ENCODE assay signal across 28 cellular contexts in the genomic region with DNA sequence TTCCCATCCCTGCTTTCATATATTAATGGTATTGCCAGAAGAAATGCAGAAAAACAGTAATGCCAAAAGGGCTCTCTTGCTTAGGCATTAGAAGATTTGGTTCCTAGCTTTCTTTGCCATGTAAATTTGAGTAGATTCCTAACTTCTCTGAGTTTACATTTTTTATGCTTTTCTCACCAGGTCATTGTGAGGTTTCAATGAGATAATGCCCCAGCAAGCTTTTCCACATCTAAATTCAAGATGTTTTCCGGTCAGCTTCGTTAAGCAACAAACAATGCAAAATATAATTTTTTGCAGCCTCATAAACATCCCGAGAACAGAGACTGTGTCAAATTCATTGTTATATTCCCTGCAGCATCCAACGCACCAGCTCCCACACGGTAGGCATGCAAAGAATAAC. TPM values are rescaled to one million over a fixed set of nuclear protein-coding genes. Genes with fewer than 3 reads are reported as not detected.
"Had no signal": no experiment of that assay in that cellular context is flagged by ENCODE, and none has a peak within 500 bp of the region (broad histone marks: within the 10 kb centered on the region; RNA-seq: fewer than 3 reads in every experiment).

No MANE protein-coding gene starts in this region.

- H3K27me3 ChIP-seq: MG63 had no signal

- H3K9me3 ChIP-seq: MG63, SK-N-SH had no signal

- H3K9me3 Mint-ChIP-seq: activated B cell treated with CpG ODN at 0.5 μM for 24 hours; activated CD4-positive, alpha-beta memory T cell treated with anti-CD3 and anti-CD28 coated beads for 36 hours; activated CD4-positive, alpha-beta T cell treated with anti-CD3 and anti-CD28 coated beads, Interleukin-2, amount 10 ng/mL, durations not matched to agents 7 days and 5 days; activated T-cell treated with anti-CD3 and anti-CD28 coated beads, Interleukin-2, amount 50 U/mL, for 4 hours; brain; T-helper 1 cell treated with Interleukin-12 subunit alpha and Interleukin-12 subunit beta and Interleukin-4 antibody, amounts not matched to agents 30 μg/mL and 1 μg/mL, for 36 hours had no signal

- H3K4me3 Mint-ChIP-seq: activated B cell treated with CpG ODN at 0.5 μM for 24 hours; activated CD4-positive, alpha-beta memory T cell treated with anti-CD3 and anti-CD28 coated beads for 36 hours; activated CD4-positive, alpha-beta T cell treated with anti-CD3 and anti-CD28 coated beads, Interleukin-2, amount 10 ng/mL, durations not matched to agents 7 days and 5 days; activated naive CD8-positive, alpha-beta T cell; activated T-cell treated with anti-CD3 and anti-CD28 coated beads, Interleukin-2, amount 50 U/mL, for 4 hours; brain; central memory CD8-positive, alpha-beta T cell; T-helper 1 cell treated with Interleukin-12 subunit alpha and Interleukin-12 subunit beta and Interleukin-4 antibody, amounts not matched to agents 30 μg/mL and 1 μg/mL, for 36 hours had no signal

- DNase-seq: activated B cell treated with CpG ODN at 0.5 μM for 24 hours; activated CD4-positive, alpha-beta memory T cell treated with anti-CD3 and anti-CD28 coated beads for 36 hours; activated CD4-positive, alpha-beta T cell treated with anti-CD3 and anti-CD28 coated beads, Interleukin-2, amount 10 ng/mL, durations not matched to agents 7 days and 5 days; activated CD8-positive, alpha-beta memory T cell treated with anti-CD3 and anti-CD28 coated beads for 24 hours; activated effector memory CD4-positive, alpha-beta T cell treated with anti-CD3 and anti-CD28 coated beads, Interleukin-2, amount 50 U/mL, for 16 hours; activated naive CD4-positive, alpha-beta T cell treated with Interleukin-2 at 50 U/mL for 16 hours; activated T-cell treated with anti-CD3 and anti-CD28 coated beads, Interleukin-2, amount 50 U/mL, for 4 hours; amygdala; MG63; MV-4-11; NCI-H1105; NCI-H1436; NCI-H1694 treated with DMSO at 0.1 percent for 48 hours; NCI-H2029 treated with DMSO at 0.1 percent for 48 hours; NCI-H345; NCI-H510A treated with DMSO at 0.1 percent for 48 hours; NCI-H69; NK-92 treated with Interleukin-12 subunit alpha and Interleukin-12 subunit beta, amount 100 ng/mL, for 24 hours; OCI-M1; RPMI8226; SK-N-SH; T-helper 9 cell had no signal

- H3K4me3 ChIP-seq: MG63 had no signal

- ATAC-seq: activated T-cell treated with anti-CD3 and anti-CD28 coated beads, Interleukin-2, amount 50 U/mL, for 4 hours; Panc1; Right ventricle myocardium inferior had no signal

- H3K27ac Mint-ChIP-seq: activated B cell treated with CpG ODN at 0.5 μM for 24 hours; activated CD4-positive, alpha-beta memory T cell treated with anti-CD3 and anti-CD28 coated beads for 36 hours; activated CD4-positive, alpha-beta T cell treated with anti-CD3 and anti-CD28 coated beads, Interleukin-2, amount 10 ng/mL, durations not matched to agents 7 days and 5 days; activated naive CD8-positive, alpha-beta T cell; T-helper 1 cell treated with Interleukin-12 subunit alpha and Interleukin-12 subunit beta and Interleukin-4 antibody, amounts not matched to agents 30 μg/mL and 1 μg/mL, for 36 hours had no signal

- H3K27me3 Mint-ChIP-seq: activated B cell treated with CpG ODN at 0.5 μM for 24 hours; activated CD4-positive, alpha-beta T cell treated with anti-CD3 and anti-CD28 coated beads, Interleukin-2, amount 10 ng/mL, durations not matched to agents 7 days and 5 days; brain; central memory CD8-positive, alpha-beta T cell had no signal

- H3K9ac ChIP-seq: SK-N-SH had no signal

- H3K36me3 ChIP-seq: MG63 had no signal

- H3K36me3 Mint-ChIP-seq: activated CD4-positive, alpha-beta memory T cell treated with anti-CD3 and anti-CD28 coated beads for 36 hours; activated naive CD8-positive, alpha-beta T cell; brain had no signal

- H3K4me2 ChIP-seq: SK-N-SH had no signal

- H3K4me1 Mint-ChIP-seq: activated B cell treated with CpG ODN at 0.5 μM for 24 hours; activated CD4-positive, alpha-beta T cell treated with anti-CD3 and anti-CD28 coated beads, Interleukin-2, amount 10 ng/mL, durations not matched to agents 7 days and 5 days; central memory CD8-positive, alpha-beta T cell had no signal

RNA-seq across cellular contexts. Expression of gene NCKAP5, which starts 44.9 kb away (rescaled TPM):
- total RNA-seq: activated B cell treated with CpG ODN at 0.5 μM for 24 hours; activated CD4-positive, alpha-beta memory T cell treated with anti-CD3 and anti-CD28 coated beads for 36 hours; activated CD4-positive, alpha-beta T cell treated with anti-CD3 and anti-CD28 coated beads, Interleukin-2, amount 10 ng/mL, durations not matched to agents 7 days and 5 days had no signal
